In genomic region chr7:44131173-44132009, GRCh38 we compare ENCODE assay signal across 1 cellular context.
A peak's percentile ranks its signal among the peaks of the same experiment; 100 is the strongest.
TF ChIP-seq lines count a peak whose summit lies in the region.

No MANE protein-coding gene starts in this region.

TF ChIP-seq in HepG2, 621 proteins besides CTCF, POLR2A, EP300 and RAD21 (continues in another document):
- peak; percentile 75 for TF ChIP-seq NR2F6 (IDR thresholded peaks at IDR 0.05)
- TF ChIP-seq NR2F6 (CRISPR knock-in tag; IDR thresholded peaks at IDR 0.05), result peak; percentile 88
- TF ChIP-seq ZNF343 (CRISPR knock-in tag; IDR thresholded peaks at IDR 0.05), result no peak
- TF ChIP-seq DR1 (CRISPR knock-in tag; IDR thresholded peaks at IDR 0.05), result no peak
- TF ChIP-seq JUNB (CRISPR knock-in tag; IDR thresholded peaks at IDR 0.05; ENCODE audit: borderline replicate concordance), result no peak
- TF ChIP-seq NR2F2 (IDR thresholded peaks at IDR 0.05; ENCODE audit: borderline replicate concordance, low read depth), result no peak; the same call in 1 of the 2 replicates
- TF ChIP-seq, protein P1, sequence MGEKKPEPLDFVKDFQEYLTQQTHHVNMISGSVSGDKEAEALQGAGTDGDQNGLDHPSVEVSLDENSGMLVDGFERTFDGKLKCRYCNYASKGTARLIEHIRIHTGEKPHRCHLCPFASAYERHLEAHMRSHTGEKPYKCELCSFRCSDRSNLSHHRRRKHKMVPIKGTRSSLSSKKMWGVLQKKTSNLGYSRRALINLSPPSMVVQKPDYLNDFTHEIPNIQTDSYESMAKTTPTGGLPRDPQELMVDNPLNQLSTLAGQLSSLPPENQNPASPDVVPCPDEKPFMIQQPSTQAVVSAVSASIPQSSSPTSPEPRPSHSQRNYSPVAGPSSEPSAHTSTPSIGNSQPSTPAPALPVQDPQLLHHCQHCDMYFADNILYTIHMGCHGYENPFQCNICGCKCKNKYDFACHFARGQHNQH (CRISPR knock-in tag; IDR thresholded peaks at IDR 0.05), result peak; percentile 88
- TF ChIP-seq TARDBP (CRISPR knock-in tag; IDR thresholded peaks at IDR 0.05), result 0 out of 2 replicates have a peak, but pooled peaks have one; percentile 18
- TF ChIP-seq NFKB2 (CRISPR knock-in tag; IDR thresholded peaks at IDR 0.05; ENCODE audit: borderline replicate concordance), result peak; percentile 39; the same call in 1 of the 2 replicates
- TF ChIP-seq PPARG (CRISPR knock-in tag; conservative IDR thresholded peaks at IDR 0.05), result peak; percentile 100
- TF ChIP-seq, protein P2, sequence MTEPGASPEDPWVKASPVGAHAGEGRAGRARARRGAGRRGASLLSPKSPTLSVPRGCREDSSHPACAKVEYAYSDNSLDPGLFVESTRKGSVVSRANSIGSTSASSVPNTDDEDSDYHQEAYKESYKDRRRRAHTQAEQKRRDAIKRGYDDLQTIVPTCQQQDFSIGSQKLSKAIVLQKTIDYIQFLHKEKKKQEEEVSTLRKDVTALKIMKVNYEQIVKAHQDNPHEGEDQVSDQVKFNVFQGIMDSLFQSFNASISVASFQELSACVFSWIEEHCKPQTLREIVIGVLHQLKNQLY (CRISPR knock-in tag; IDR thresholded peaks at IDR 0.05), result 0 out of 2 replicates have a peak, but pooled peaks have one; percentile 47
- no peak for TF ChIP-seq KDM1A (CRISPR knock-in tag; IDR thresholded peaks at IDR 0.05)
- peak; percentile 73 for TF ChIP-seq RARA (CRISPR knock-in tag; IDR thresholded peaks at IDR 0.05)
- TF ChIP-seq, protein P3, sequence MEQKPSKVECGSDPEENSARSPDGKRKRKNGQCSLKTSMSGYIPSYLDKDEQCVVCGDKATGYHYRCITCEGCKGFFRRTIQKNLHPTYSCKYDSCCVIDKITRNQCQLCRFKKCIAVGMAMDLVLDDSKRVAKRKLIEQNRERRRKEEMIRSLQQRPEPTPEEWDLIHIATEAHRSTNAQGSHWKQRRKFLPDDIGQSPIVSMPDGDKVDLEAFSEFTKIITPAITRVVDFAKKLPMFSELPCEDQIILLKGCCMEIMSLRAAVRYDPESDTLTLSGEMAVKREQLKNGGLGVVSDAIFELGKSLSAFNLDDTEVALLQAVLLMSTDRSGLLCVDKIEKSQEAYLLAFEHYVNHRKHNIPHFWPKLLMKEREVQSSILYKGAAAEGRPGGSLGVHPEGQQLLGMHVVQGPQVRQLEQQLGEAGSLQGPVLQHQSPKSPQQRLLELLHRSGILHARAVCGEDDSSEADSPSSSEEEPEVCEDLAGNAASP (CRISPR knock-in tag; IDR thresholded peaks at IDR 0.05; ENCODE audit: borderline replicate concordance), result peak; percentile 78; the same call in 1 of the 2 replicates
- peak; percentile 63; the same call in 1 of the 2 replicates for TF ChIP-seq GATAD1 (CRISPR knock-in tag; IDR thresholded peaks at IDR 0.05)
- TF ChIP-seq BATF2 (CRISPR knock-in tag; IDR thresholded peaks at IDR 0.05), result no peak
- TF ChIP-seq MAF1 (CRISPR knock-in tag; IDR thresholded peaks at IDR 0.05; ENCODE audit: borderline replicate concordance), result no peak
- no peak for TF ChIP-seq MAZ (IDR thresholded peaks at IDR 0.05; ENCODE audit: borderline replicate concordance, low read depth, low read length)
- TF ChIP-seq MAZ (CRISPR knock-in tag; IDR thresholded peaks at IDR 0.05; ENCODE audit: low read depth), result peak; percentile 69; the same call in 1 of the 2 replicates
- 0 out of 2 replicates have a peak, but pooled peaks have one; percentile 48 for TF ChIP-seq SSRP1 (CRISPR knock-in tag; IDR thresholded peaks at IDR 0.05)
- TF ChIP-seq YEATS4 (CRISPR knock-in tag; IDR thresholded peaks at IDR 0.05; ENCODE audit: borderline replicate concordance), result no peak
- TF ChIP-seq ZNF281 (CRISPR knock-in tag; IDR thresholded peaks at IDR 0.05; ENCODE audit: borderline replicate concordance), result no peak
- TF ChIP-seq FOXK2 (IDR thresholded peaks at IDR 0.05), result peak; percentile 85
- TF ChIP-seq ZNF180 (CRISPR knock-in tag; IDR thresholded peaks at IDR 0.05; ENCODE audit: borderline replicate concordance, low read depth), result no peak
- TF ChIP-seq KDM5B (CRISPR knock-in tag; IDR thresholded peaks at IDR 0.05; ENCODE audit: borderline replicate concordance), result 0 out of 2 replicates have a peak, but pooled peaks have one; percentile 28
- TF ChIP-seq, protein P4, sequence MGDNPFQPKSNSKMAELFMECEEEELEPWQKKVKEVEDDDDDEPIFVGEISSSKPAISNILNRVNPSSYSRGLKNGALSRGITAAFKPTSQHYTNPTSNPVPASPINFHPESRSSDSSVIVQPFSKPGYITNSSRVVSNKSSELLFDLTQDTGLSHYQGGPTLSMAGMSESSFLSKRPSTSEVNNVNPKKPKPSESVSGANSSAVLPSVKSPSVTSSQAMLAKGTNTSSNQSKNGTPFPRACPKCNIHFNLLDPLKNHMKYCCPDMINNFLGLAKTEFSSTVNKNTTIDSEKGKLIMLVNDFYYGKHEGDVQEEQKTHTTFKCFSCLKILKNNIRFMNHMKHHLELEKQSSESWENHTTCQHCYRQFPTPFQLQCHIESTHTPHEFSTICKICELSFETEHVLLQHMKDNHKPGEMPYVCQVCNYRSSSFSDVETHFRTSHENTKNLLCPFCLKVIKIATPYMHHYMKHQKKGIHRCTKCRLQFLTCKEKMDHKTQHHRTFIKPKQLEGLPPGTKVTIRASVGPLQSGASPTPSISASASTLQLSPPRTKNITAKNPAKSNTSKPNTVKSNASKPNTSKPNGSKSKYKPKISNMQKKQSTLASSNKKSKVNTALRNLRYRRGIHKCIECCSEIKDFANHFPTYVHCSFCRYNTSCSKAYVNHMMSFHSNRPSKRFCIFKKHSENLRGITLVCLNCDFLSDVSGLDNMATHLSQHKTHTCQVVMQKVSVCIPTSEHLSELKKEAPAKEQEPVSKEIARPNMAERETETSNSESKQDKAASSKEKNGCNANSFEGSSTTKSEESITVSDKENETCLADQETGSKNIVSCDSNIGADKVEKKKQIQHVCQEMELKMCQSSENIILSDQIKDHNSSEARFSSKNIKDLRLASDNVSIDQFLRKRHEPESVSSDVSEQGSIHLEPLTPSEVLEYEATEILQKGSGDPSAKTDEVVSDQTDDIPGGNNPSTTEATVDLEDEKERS (CRISPR knock-in tag; IDR thresholded peaks at IDR 0.05), result no peak
- no peak for TF ChIP-seq KLF12 (CRISPR knock-in tag; IDR thresholded peaks at IDR 0.05; ENCODE audit: borderline replicate concordance)
- no peak for TF ChIP-seq GTF3A (CRISPR knock-in tag; conservative IDR thresholded peaks at IDR 0.05)
- TF ChIP-seq POLR2G (IDR thresholded peaks at IDR 0.05; ENCODE audit: low read depth, low read length), result no peak
- TF ChIP-seq ZNF256 (CRISPR knock-in tag; conservative IDR thresholded peaks at IDR 0.05), result no peak
- TF ChIP-seq HES4 (CRISPR knock-in tag; IDR thresholded peaks at IDR 0.05; ENCODE audit: borderline replicate concordance), result no peak
- no peak for TF ChIP-seq NFRKB (IDR thresholded peaks at IDR 0.05)
- peak; percentile 69; the same call in 1 of the 2 replicates for TF ChIP-seq NCOR1 (IDR thresholded peaks at IDR 0.05; ENCODE audit: borderline replicate concordance, low read length)
- no peak for TF ChIP-seq ZNF720 (CRISPR knock-in tag; IDR thresholded peaks at IDR 0.05)
- no peak for TF ChIP-seq SMAD3 (CRISPR knock-in tag; IDR thresholded peaks at IDR 0.05)
- TF ChIP-seq MIXL1 (CRISPR knock-in tag; IDR thresholded peaks at IDR 0.05), result peak; percentile 72
- TF ChIP-seq PAWR (CRISPR knock-in tag; IDR thresholded peaks at IDR 0.05; ENCODE audit: borderline replicate concordance), result no peak
- TF ChIP-seq, protein P5, sequence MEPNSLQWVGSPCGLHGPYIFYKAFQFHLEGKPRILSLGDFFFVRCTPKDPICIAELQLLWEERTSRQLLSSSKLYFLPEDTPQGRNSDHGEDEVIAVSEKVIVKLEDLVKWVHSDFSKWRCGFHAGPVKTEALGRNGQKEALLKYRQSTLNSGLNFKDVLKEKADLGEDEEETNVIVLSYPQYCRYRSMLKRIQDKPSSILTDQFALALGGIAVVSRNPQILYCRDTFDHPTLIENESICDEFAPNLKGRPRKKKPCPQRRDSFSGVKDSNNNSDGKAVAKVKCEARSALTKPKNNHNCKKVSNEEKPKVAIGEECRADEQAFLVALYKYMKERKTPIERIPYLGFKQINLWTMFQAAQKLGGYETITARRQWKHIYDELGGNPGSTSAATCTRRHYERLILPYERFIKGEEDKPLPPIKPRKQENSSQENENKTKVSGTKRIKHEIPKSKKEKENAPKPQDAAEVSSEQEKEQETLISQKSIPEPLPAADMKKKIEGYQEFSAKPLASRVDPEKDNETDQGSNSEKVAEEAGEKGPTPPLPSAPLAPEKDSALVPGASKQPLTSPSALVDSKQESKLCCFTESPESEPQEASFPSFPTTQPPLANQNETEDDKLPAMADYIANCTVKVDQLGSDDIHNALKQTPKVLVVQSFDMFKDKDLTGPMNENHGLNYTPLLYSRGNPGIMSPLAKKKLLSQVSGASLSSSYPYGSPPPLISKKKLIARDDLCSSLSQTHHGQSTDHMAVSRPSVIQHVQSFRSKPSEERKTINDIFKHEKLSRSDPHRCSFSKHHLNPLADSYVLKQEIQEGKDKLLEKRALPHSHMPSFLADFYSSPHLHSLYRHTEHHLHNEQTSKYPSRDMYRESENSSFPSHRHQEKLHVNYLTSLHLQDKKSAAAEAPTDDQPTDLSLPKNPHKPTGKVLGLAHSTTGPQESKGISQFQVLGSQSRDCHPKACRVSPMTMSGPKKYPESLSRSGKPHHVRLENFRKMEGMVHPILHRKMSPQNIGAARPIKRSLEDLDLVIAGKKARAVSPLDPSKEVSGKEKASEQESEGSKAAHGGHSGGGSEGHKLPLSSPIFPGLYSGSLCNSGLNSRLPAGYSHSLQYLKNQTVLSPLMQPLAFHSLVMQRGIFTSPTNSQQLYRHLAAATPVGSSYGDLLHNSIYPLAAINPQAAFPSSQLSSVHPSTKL (CRISPR knock-in tag; IDR thresholded peaks at IDR 0.05), result peak; percentile 76
- no peak for TF ChIP-seq DNMT1 (CRISPR knock-in tag; IDR thresholded peaks at IDR 0.05)
- TF ChIP-seq, protein P6, sequence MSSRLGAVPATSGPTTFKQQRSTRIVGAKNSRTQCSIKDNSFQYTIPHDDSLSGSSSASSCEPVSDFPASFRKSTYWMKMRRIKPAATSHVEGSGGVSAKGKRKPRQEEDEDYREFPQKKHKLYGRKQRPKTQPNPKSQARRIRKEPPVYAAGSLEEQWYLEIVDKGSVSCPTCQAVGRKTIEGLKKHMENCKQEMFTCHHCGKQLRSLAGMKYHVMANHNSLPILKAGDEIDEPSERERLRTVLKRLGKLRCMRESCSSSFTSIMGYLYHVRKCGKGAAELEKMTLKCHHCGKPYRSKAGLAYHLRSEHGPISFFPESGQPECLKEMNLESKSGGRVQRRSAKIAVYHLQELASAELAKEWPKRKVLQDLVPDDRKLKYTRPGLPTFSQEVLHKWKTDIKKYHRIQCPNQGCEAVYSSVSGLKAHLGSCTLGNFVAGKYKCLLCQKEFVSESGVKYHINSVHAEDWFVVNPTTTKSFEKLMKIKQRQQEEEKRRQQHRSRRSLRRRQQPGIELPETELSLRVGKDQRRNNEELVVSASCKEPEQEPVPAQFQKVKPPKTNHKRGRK (CRISPR knock-in tag; IDR thresholded peaks at IDR 0.05), result no peak
